In genomic region chr5:172862165-172862801, GRCh38 we compare ENCODE assay signal across 15 cellular contexts. TPM values are rescaled to one million over a fixed set of nuclear protein-coding genes. Genes with fewer than 3 reads are reported as not detected.
DNase-seq lines count a peak whose midpoint lies in the region; ATAC-seq, FAIRE-seq and TF ChIP-seq lines count a peak whose summit lies in the region.
"Had no signal": no experiment of that assay in that cellular context is flagged by ENCODE, and none has a peak within 500 bp of the region (broad histone marks: within the 10 kb centered on the region; RNA-seq: fewer than 3 reads in every experiment).

No MANE protein-coding gene starts in this region.

- H2AK9ac ChIP-seq in IMR-90 (replicated peaks; ENCODE audit: low read depth, low read length, poor library complexity): peak overlapping the region; percentile 67

- H3T11ph ChIP-seq in H9 (ENCODE audit: low read length): no peak overlapping the region

- no peak overlapping the region for H2BK12ac ChIP-seq in H9 (ENCODE audit: insufficient read length, low read depth, low read length)

- H3K4me1 ChIP-seq in IMR-90 (ENCODE audit: control insufficient read depth, insufficient read depth, low read length) (peaks cover 50% of the 10 kb centered on the region), body of pancreas (peaks cover 59% of the 10 kb centered on the region), transverse colon (peaks cover 46 to 56% (median 50%) of the 10 kb centered on the region in 4 donors), small intestine (ENCODE audit: control insufficient read depth in 2 of 2, insufficient read depth in 1 of 2, low read depth in 1 of 2, low read length in 1 of 2) (peaks cover 14 to 15% of the 10 kb centered on the region in 2 donors), H9 (ENCODE audit: insufficient read depth, low read length) (peaks cover 7% of the 10 kb centered on the region; the same call in 1 of the 2 replicates)

- TF ChIP-seq CTCF in IMR-90 (conservative IDR thresholded peaks at IDR 0.05; ENCODE audit: low read depth, low read length) (no peak), body of pancreas (IDR thresholded peaks at IDR 0.05) (no peak), transverse colon (IDR thresholded peaks at IDR 0.05) (no peak), H9 (conservative IDR thresholded peaks at IDR 0.05) (no peak)

- no peak for TF ChIP-seq EP300 in transverse colon (IDR thresholded peaks at IDR 0.05; ENCODE audit: low read depth)

- peaks cover 45% of the 10 kb centered on the region for H3K9me1 ChIP-seq in IMR-90 (ENCODE audit: insufficient read depth, low read length)

- POLR2A ChIA-PET in IMR-90 (lab: Charles Lee; ENCODE audit: unreplicated experiment): no interaction called here

- H3K79me1 ChIP-seq in IMR-90 (ENCODE audit: low read depth in 1 of 2, low read length in 2 of 2) (peaks cover 25 to 87% of the 10 kb centered on the region in 2 experiments), H9 (ENCODE audit: insufficient read depth, low read depth, low read length, poor library complexity, severe bottlenecking) (no peaks in the 10 kb centered on the region)

- H3K9me3 ChIP-seq in IMR-90 (ENCODE audit: control insufficient read depth, insufficient read depth, low read length): no peaks in the 10 kb centered on the region
- no peaks in the 10 kb centered on the region for H3K9me3 ChIP-seq in body of pancreas
- no peaks in the 10 kb centered on the region for H3K9me3 ChIP-seq in transverse colon
- H3K9me3 ChIP-seq in small intestine (ENCODE audit: control insufficient read depth, low read depth): no peaks in the 10 kb centered on the region
- H3K9me3 ChIP-seq in H9 (ENCODE audit: control insufficient read depth, low read depth, low read length): no peaks in the 10 kb centered on the region

- H3K79me2 ChIP-seq in H9 (ENCODE audit: insufficient read depth, low read length): peaks cover 3% of the 10 kb centered on the region; the same call in 1 of the 2 replicates

- H3K23ac ChIP-seq in IMR-90 (ENCODE audit: low read depth, low read length) (peak overlapping the region; percentile 68; the same call in 1 of the 2 replicates), H9 (ENCODE audit: insufficient read length, low read depth, low read length) (no peak overlapping the region)

- H2AFZ ChIP-seq in IMR-90 (replicated peaks; ENCODE audit: low read length, poor library complexity): no peak overlapping the region
- no peak overlapping the region for H2AFZ ChIP-seq in H9 (ENCODE audit: low read length)
- H2AFZ ChIP-seq: parathyroid adenoma had no signal

- H3K4me3 Mint-ChIP-seq in memory B cell (no peak overlapping the region), H9 (no peak overlapping the region)
- H3K4me3 Mint-ChIP-seq: activated B cell treated with CpG ODN at 0.5 μM for 24 hours had no signal

- H3K27ac Mint-ChIP-seq in memory B cell (peak overlapping the region; percentile 47), H9 (no peak overlapping the region)

- H4K5ac ChIP-seq in IMR-90 (ENCODE audit: low read depth, low read length): no peak overlapping the region; the same call in 1 of the 2 replicates
- no peak overlapping the region for H4K5ac ChIP-seq in H9 (ENCODE audit: insufficient read length, low read depth, low read length)

- H3K9ac ChIP-seq in IMR-90 (ENCODE audit: low read depth, low read length) (no peak overlapping the region), H9 (ENCODE audit: extremely low read depth, insufficient read length, low read length) (no peak overlapping the region)
- H3K9ac ChIP-seq: parathyroid adenoma had no signal

- intact Hi-C loops in IMR-90 (cut with micrococcal nuclease): no loop called here
- intact Hi-C loops in body of pancreas (cut with DNase I): no loop called here
- intact Hi-C loops in transverse colon (cut with DNase I; ENCODE audit: low total_unique reads): loop anchor here (10.0 kb wide), 1 partner anchor 147 kb away; no protein-coding TSS in a partner anchor

- H3K27me3 ChIP-seq in IMR-90 (ENCODE audit: control insufficient read depth, insufficient read depth, low read length): no peaks in the 10 kb centered on the region
- H3K27me3 ChIP-seq in body of pancreas: no peaks in the 10 kb centered on the region
- H3K27me3 ChIP-seq in transverse colon: no peaks in the 10 kb centered on the region
- H3K27me3 ChIP-seq in small intestine (ENCODE audit: control insufficient read depth in 2 of 2, insufficient read depth in 2 of 2, low read length in 2 of 2): no peaks in the 10 kb centered on the region
- H3K27me3 ChIP-seq in H9 (ENCODE audit: insufficient read depth, low read length): no peaks in the 10 kb centered on the region

- H2BK5ac ChIP-seq in IMR-90 (ENCODE audit: low read depth, low read length, poor library complexity, severe bottlenecking) (peak overlapping the region; percentile 69), H9 (ENCODE audit: insufficient read length, low read length) (no peak overlapping the region)

- H3K4ac ChIP-seq in IMR-90 (ENCODE audit: low read depth, low read length): peak overlapping the region; percentile 85
- no peak overlapping the region for H3K4ac ChIP-seq in H9 (ENCODE audit: low read depth, low read length)

- H3K36me3 ChIP-seq in IMR-90 (ENCODE audit: control insufficient read depth, insufficient read depth, low read length) (peaks cover 5% of the 10 kb centered on the region; the same call in 1 of the 2 replicates), body of pancreas (replicated peaks in 1 of 2; ENCODE audit: insufficient read depth in 1 of 2, low read depth in 2 of 2) (no peaks in the 10 kb centered on the region), transverse colon (no peaks in the 10 kb centered on the region), small intestine (ENCODE audit: control insufficient read depth in 2 of 2, insufficient read depth in 2 of 2, low read length in 2 of 2) (peaks cover 0 to 2% of the 10 kb centered on the region in 2 donors)

- peak overlapping the region; percentile 8; the same call in 2 of the 3 replicates for H2BK15ac ChIP-seq in IMR-90 (ENCODE audit: low read depth, low read length)
- no peak overlapping the region for H2BK15ac ChIP-seq in H9 (ENCODE audit: low read depth, low read length)

- H3K56ac ChIP-seq in IMR-90 (ENCODE audit: extremely low read depth, insufficient read depth, low read length): no peak overlapping the region
- no peak overlapping the region for H3K56ac ChIP-seq in H9 (ENCODE audit: insufficient read length, low read depth, low read length)

- H3K4me3 ChIP-seq in IMR-90 (ENCODE audit: insufficient read depth, low read depth, low read length): no peak overlapping the region
- no peak overlapping the region for H3K4me3 ChIP-seq in body of pancreas
- H3K4me3 ChIP-seq in transverse colon: no peak overlapping the region
- H3K4me3 ChIP-seq in small intestine (ENCODE audit: low read depth in 1 of 2, low read length in 2 of 2): no peak overlapping the region

- FAIRE-seq in small intestine (lab: Jason Lieb, UNC): no peak

- no peak for TF ChIP-seq RAD21 in IMR-90 (IDR thresholded peaks at IDR 0.05; ENCODE audit: low read length)

- H3K36me3 Mint-ChIP-seq in memory B cell (peaks cover 14% of the 10 kb centered on the region), H9 (ENCODE audit: insufficient read depth in 1 of 3, low read depth in 3 of 3) (peaks cover 5 to 7% (median 5%) of the 10 kb centered on the region in 3 experiments; a peak in 4 of 7 replicates)

- no TSS peak for BruUV-seq in IMR-90 (replicated peaks; lab: Mats Ljungman, UMichigan)

- CTCF ChIA-PET in IMR-90 (lab: Yijun Ruan, JAX): interaction anchor here (0.6 to 1.1 kb wide), 3 partner anchors 27 to 479 kb away, joined by 3 to 4 read pairs (median 3); no protein-coding TSS in a partner anchor

- H2BK20ac ChIP-seq in IMR-90 (ENCODE audit: low read depth, low read length) (peak overlapping the region; percentile 75; the same call in 1 of the 2 replicates), H9 (ENCODE audit: low read depth, low read length, poor library complexity, severe bottlenecking) (no peak overlapping the region)

- peaks cover 3% of the 10 kb centered on the region for H3K23me2 ChIP-seq in H9 (ENCODE audit: insufficient read length, low read depth, low read length, poor library complexity, severe bottlenecking)

- H3K27ac ChIP-seq in IMR-90 (ENCODE audit: insufficient read depth, low read length): no peak overlapping the region; the same call in 1 of the 2 replicates
- peak overlapping the region; percentile 11 to 89 (median 80) for H3K27ac ChIP-seq in body of pancreas
- H3K27ac ChIP-seq in transverse colon: peak overlapping the region; percentile 22 to 87 (median 80)
- no peak overlapping the region for H3K27ac ChIP-seq in small intestine (ENCODE audit: low read depth in 1 of 2, low read length in 1 of 2)
- H3K27ac ChIP-seq in H9 (ENCODE audit: insufficient read length, low read depth, low read length): no peak overlapping the region

- TF ChIP-seq POLR2A in IMR-90 (IDR thresholded peaks at IDR 0.05; ENCODE audit: low read depth, low read length) (no peak), body of pancreas (IDR thresholded peaks at IDR 0.05) (no peak), transverse colon (IDR thresholded peaks at IDR 0.05) (no peak)

- H3K4me2 ChIP-seq in IMR-90 (ENCODE audit: low read depth, low read length): 0 out of 2 replicates have a peak overlapping the region, but pooled peaks have one; percentile 7
- no peak overlapping the region for H3K4me2 ChIP-seq in H9 (ENCODE audit: insufficient read depth, insufficient read length, low read length)

- peak overlapping the region; percentile 60; the same call in 1 of the 2 replicates for H2AK5ac ChIP-seq in IMR-90 (ENCODE audit: low read depth, low read length)
- H2AK5ac ChIP-seq in H9 (ENCODE audit: insufficient read length, low read length): no peak overlapping the region

- peaks cover 38% of the 10 kb centered on the region for H3K4me1 Mint-ChIP-seq in memory B cell
- peaks cover 35 to 57% of the 10 kb centered on the region in 2 experiments for H3K4me1 Mint-ChIP-seq in H9

- peak overlapping the region; percentile 59; the same call in 1 of the 2 replicates for H2BK120ac ChIP-seq in IMR-90 (ENCODE audit: low read depth, low read length)
- no peak overlapping the region for H2BK120ac ChIP-seq in H9 (ENCODE audit: low read depth, low read length, poor library complexity, severe bottlenecking)

- H3K14ac ChIP-seq in IMR-90 (replicated peaks; ENCODE audit: low read depth, low read length): peak overlapping the region; percentile 78
- no peak overlapping the region for H3K14ac ChIP-seq in H9 (ENCODE audit: insufficient read depth, low read length)

- ATAC-seq in IMR-90 (ENCODE audit: low read depth): no peak
- no peak for ATAC-seq in body of pancreas
- ATAC-seq in memory B cell (ENCODE audit: low read depth): no peak
- ATAC-seq in GM18858 (IDR thresholded peaks at IDR 0.05; ENCODE audit: unreplicated experiment): no peak
- ATAC-seq: left lobe of liver had no signal

- dilution Hi-C loops in IMR-90 (cut with HindIII; ENCODE audit: low sequenced_read_pairs, unreplicated experiment): no loop called here

- H4K20me1 ChIP-seq in IMR-90 (ENCODE audit: insufficient read depth, low read length) (0 out of 2 replicates have a peak, but pooled peaks cover 3% of the 10 kb centered on the region), H9 (ENCODE audit: control insufficient read depth, insufficient read depth, insufficient read length) (peaks cover 3% of the 10 kb centered on the region)

- peak overlapping the region; percentile 32; the same call in 1 of the 2 replicates for H3K18ac ChIP-seq in IMR-90 (ENCODE audit: low read depth, low read length)
- no peak overlapping the region for H3K18ac ChIP-seq in H9 (ENCODE audit: insufficient read length, low read depth, low read length)

- peak; percentile 31 for DNase-seq in IMR-90
- no peak for DNase-seq in body of pancreas
- no peak for DNase-seq in memory B cell (ENCODE audit: low spot score in 2 of 2)
- no peak for DNase-seq in transverse colon
- DNase-seq in small intestine: no peak
- no peak for DNase-seq in H9
- DNase-seq: activated B cell treated with CpG ODN at 0.5 μM for 24 hours; COR-L47; glutamatergic neuron; NCI-H2029; NCI-H82; stimulated activated CD4-positive, alpha-beta T cell treated with anti-CD3 and anti-CD28 coated beads, Interleukin-2, amount 100 ng/mL, for 24 hours had no signal

- H3K27me3 Mint-ChIP-seq in memory B cell (no peaks in the 10 kb centered on the region), H9 (ENCODE audit: low read depth) (no peaks in the 10 kb centered on the region; the same call in 1 of the 2 replicates)
- H3K27me3 Mint-ChIP-seq: activated B cell treated with CpG ODN at 0.5 μM for 24 hours had no signal

- H4K8ac ChIP-seq in IMR-90 (ENCODE audit: low read depth in 2 of 2, low read length in 2 of 2) (peak overlapping the region in 1 of 2 experiments; percentile 59; a peak in 2 of 4 replicates), H9 (replicated peaks; ENCODE audit: insufficient read length, low read depth, low read length) (no peak overlapping the region)

- H3K9me3 Mint-ChIP-seq in memory B cell: no peaks in the 10 kb centered on the region
- H3K9me3 Mint-ChIP-seq in H9: no peaks in the 10 kb centered on the region
- H3K9me3 Mint-ChIP-seq: activated B cell treated with CpG ODN at 0.5 μM for 24 hours had no signal

- in situ Hi-C loops in IMR-90 (cut with MboI; ENCODE audit: low sequenced_read_pairs): no loop called here
- in situ Hi-C loops in transverse colon (cut with MboI; ENCODE audit: low pct_ligation_motif_present in 1 of 4, low pct_unique_long_range_greater_than_20kb in 1 of 4, low sequenced_read_pairs in 3 of 4): no loop called here

- WGBS in IMR-90 (ENCODE audit: extremely low coverage in 2 of 2, insufficient read length in 1 of 2), 2 experiments: 90% methylated on average over 2 of the region's 5 CpGs; no CpG with 5 or more reads in 1 of the 2 experiments
- 69 to 71% methylated on average over 5 of the region's 5 CpGs for WGBS in body of pancreas, 2 donors
- 76 to 80% methylated on average over 3 to 5 of the region's 5 CpGs for WGBS in transverse colon (ENCODE audit: low coverage in 1 of 2), 2 donors
- WGBS in small intestine, 3 donors: 73 to 83% (median 73%) methylated on average over 5 of the region's 5 CpGs
- WGBS in H9 (ENCODE audit: extremely low coverage, insufficient read length, low lambda C conversion rate): no CpG with 5 or more reads among the region's 5 CpGs

- peak overlapping the region; percentile 30 for H4K91ac ChIP-seq in IMR-90 (ENCODE audit: insufficient read depth, low read depth, low read length)
- H4K91ac ChIP-seq in H9 (ENCODE audit: insufficient read length, low read depth, low read length): no peak overlapping the region

RNA-seq across cellular contexts. Expression of gene ERGIC1, which starts 28.2 kb away (rescaled TPM):
- total RNA-seq in IMR-90 (2012; rRNA removed) (124 and 134 TPM in 2 replicates), body of pancreas (10 to 100 TPM; 46.5 to 93.1 TPM), transverse colon (100 to 1,000 TPM; 125 to 252 (median 184) TPM), H9 (2021) (74.2 and 77.0 TPM in 2 replicates)
- polyA plus RNA-seq in IMR-90 (2012; rRNA removed) (185 and 192 TPM in 2 replicates), small intestine (100 to 1,000 TPM in 1 of 3 donors, 10 to 100 TPM in 2; 58.1 to 127 (median 64.2) TPM)
- polyA plus RNA-seq in IMR-90 (2012; cell fraction: cytosol; rRNA removed): 59.2 and 179 TPM in 2 replicates
- polyA plus RNA-seq in IMR-90 (2012; cell fraction: nucleus; rRNA removed; ENCODE audit: low replicate concordance): 128 and 132 TPM in 2 replicates

Comparison
In these comparisons a context has a peak if more than half of its experiments do, and no peak if none do; other contexts are left out.
1. H3K27ac ChIP-seq: peak in body of pancreas (4 of 4) and transverse colon (4 of 4); none in IMR-90 (single experiment), small intestine (0 of 2) and H9 (single experiment).